8 cellular contexts compared by ENCODE assay signal in the genomic region with DNA sequence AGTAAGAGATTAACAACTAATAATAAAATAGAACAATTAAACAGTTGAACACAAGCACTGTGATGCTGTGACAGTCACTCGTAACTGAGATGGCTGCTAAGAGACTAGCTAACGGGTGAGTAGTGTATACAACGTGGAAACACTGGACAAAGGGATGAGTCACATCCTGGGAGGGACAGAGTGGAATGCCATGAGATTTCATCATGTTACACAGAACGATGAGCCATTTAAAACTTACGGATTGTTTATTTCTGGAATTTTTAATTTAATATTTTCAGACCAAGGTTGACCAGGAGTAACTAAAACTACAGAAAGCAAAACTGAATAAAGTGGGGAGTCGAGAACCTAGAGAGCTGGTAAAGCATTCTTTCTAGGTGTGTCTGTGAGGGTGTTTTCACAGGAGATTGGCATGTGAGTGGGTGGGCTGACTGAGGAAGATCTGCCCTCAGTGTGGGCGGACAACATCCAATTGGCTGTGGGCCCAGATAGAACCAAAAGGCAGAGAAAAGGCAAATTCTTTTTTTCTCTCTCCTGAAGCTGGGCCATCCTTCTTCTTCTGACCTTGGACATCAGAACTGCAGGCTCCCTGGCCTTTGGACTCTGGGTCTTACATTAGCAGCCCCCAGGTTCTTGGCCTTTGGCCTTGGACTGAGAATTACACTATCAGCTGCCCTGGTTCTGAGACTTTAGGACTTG. TPM values are rescaled to one million over a fixed set of nuclear protein-coding genes. Genes with fewer than 3 reads are reported as not detected.
DNase-seq lines count a peak whose midpoint lies in the region; ATAC-seq and TF ChIP-seq lines count a peak whose summit lies in the region.

No MANE protein-coding gene starts in this region.

- no peaks in the 10 kb centered on the region for H3K9me3 ChIP-seq in mucosa of rectum (ENCODE audit: control insufficient read depth in 2 of 2, low read length in 2 of 2)
- no peaks in the 10 kb centered on the region for H3K9me3 ChIP-seq in upper lobe of right lung

- H3K27ac ChIP-seq in mucosa of rectum (ENCODE audit: low read depth in 2 of 2, low read length in 2 of 2) (peak overlapping the region; percentile 53 to 72), upper lobe of right lung (peak overlapping the region; percentile 85)

- H3K36me3 ChIP-seq in mucosa of rectum (ENCODE audit: control insufficient read depth in 2 of 2, insufficient read depth in 2 of 2, low read length in 2 of 2) (no peaks in the 10 kb centered on the region), upper lobe of right lung (no peaks in the 10 kb centered on the region)

- H3K4me1 ChIP-seq in mucosa of rectum (ENCODE audit: control insufficient read depth in 2 of 2, insufficient read depth in 2 of 2, low read length in 2 of 2), result peaks cover 7 to 15% of the 10 kb centered on the region in 2 donors
- peaks cover 18% of the 10 kb centered on the region for H3K4me1 ChIP-seq in upper lobe of right lung

- ATAC-seq in GM18873 (IDR thresholded peaks at IDR 0.05; ENCODE audit: low FRiP score, unreplicated experiment) (peak; percentile 45), HG03097 (IDR thresholded peaks at IDR 0.05; ENCODE audit: low FRiP score, unreplicated experiment) (peak; percentile 45), SK-N-SH treated with all-trans-retinoic acid at 6 μM for 48 hours (peak; percentile 97), upper lobe of right lung (peak; percentile 87)

- peak overlapping the region; percentile 26 to 52 for H3K9ac ChIP-seq in mucosa of rectum (ENCODE audit: low read depth in 1 of 2, low read length in 2 of 2)

- peak; percentile 98 for DNase-seq in AG10803 (ENCODE audit: low read depth)
- peak; percentile 98 for DNase-seq in dedifferentiated amniotic fluid mesenchymal stem cell (ENCODE audit: extremely low spot score)
- DNase-seq in upper lobe of right lung, result no peak
- no peak for DNase-seq in NCI-H2196 (lab: John Stamatoyannopoulos, UW; ENCODE audit: unreplicated experiment)

- TF ChIP-seq CTCF in AG10803 (conservative IDR thresholded peaks at IDR 0.05; ENCODE audit: low read length) (no peak), upper lobe of right lung (IDR thresholded peaks at IDR 0.05) (no peak)

- H3K4me3 ChIP-seq in AG10803 (ENCODE audit: low read length), result peak overlapping the region; percentile 37
- H3K4me3 ChIP-seq in mucosa of rectum (ENCODE audit: low read length in 2 of 2), result peak overlapping the region in 1 of 2 donors; percentile 15
- H3K4me3 ChIP-seq in upper lobe of right lung, result peak overlapping the region; percentile 2

- intact Hi-C loops in upper lobe of right lung (cut with DNase I), result no loop called here

- H3K27me3 ChIP-seq in mucosa of rectum (ENCODE audit: control insufficient read depth in 2 of 2, insufficient read depth in 2 of 2, low read length in 2 of 2) (no peaks in the 10 kb centered on the region), upper lobe of right lung (no peaks in the 10 kb centered on the region)

TF ChIP-seq in SK-N-SH treated with all-trans-retinoic acid at 6 μM for 48 hours, 23 proteins besides CTCF, POLR2A, EP300 and RAD21 (continues in another document):
- TF ChIP-seq POU6F1 (CRISPR knock-in tag; IDR thresholded peaks at IDR 0.05; ENCODE audit: borderline replicate concordance, low read depth), result no peak
- no peak for TF ChIP-seq PATZ1 (CRISPR knock-in tag; IDR thresholded peaks at IDR 0.05; ENCODE audit: borderline replicate concordance)
- TF ChIP-seq ESRRG (CRISPR knock-in tag; IDR thresholded peaks at IDR 0.05), result no peak
- no peak for TF ChIP-seq CREB5 (CRISPR knock-in tag; IDR thresholded peaks at IDR 0.05; ENCODE audit: low read depth)
- no peak for TF ChIP-seq TOX (CRISPR knock-in tag; IDR thresholded peaks at IDR 0.05; ENCODE audit: borderline replicate concordance)
- no peak for TF ChIP-seq CSDC2 (CRISPR knock-in tag; IDR thresholded peaks at IDR 0.05)
- no peak for TF ChIP-seq ZNF565 (CRISPR knock-in tag; conservative IDR thresholded peaks at IDR 0.05; ENCODE audit: low read depth)
- no peak for TF ChIP-seq ZFP3 (CRISPR knock-in tag; IDR thresholded peaks at IDR 0.05)
- TF ChIP-seq OSR1 (CRISPR knock-in tag; IDR thresholded peaks at IDR 0.05), result no peak
- no peak for TF ChIP-seq TSHZ2 (CRISPR knock-in tag; IDR thresholded peaks at IDR 0.05)
- TF ChIP-seq ZFP30 (CRISPR knock-in tag; IDR thresholded peaks at IDR 0.05), result no peak
- TF ChIP-seq ARNTL (CRISPR knock-in tag; IDR thresholded peaks at IDR 0.05; ENCODE audit: borderline replicate concordance, low read depth), result no peak
- no peak for TF ChIP-seq PPARA (CRISPR knock-in tag; IDR thresholded peaks at IDR 0.05; ENCODE audit: borderline replicate concordance)
- TF ChIP-seq, protein P1, sequence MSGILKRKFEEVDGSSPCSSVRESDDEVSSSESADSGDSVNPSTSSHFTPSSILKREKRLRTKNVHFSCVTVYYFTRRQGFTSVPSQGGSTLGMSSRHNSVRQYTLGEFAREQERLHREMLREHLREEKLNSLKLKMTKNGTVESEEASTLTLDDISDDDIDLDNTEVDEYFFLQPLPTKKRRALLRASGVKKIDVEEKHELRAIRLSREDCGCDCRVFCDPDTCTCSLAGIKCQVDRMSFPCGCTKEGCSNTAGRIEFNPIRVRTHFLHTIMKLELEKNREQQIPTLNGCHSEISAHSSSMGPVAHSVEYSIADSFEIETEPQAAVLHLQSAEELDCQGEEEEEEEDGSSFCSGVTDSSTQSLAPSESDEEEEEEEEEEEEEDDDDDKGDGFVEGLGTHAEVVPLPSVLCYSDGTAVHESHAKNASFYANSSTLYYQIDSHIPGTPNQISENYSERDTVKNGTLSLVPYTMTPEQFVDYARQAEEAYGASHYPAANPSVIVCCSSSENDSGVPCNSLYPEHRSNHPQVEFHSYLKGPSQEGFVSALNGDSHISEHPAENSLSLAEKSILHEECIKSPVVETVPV (CRISPR knock-in tag; IDR thresholded peaks at IDR 0.05), result no peak
- no peak for TF ChIP-seq ZNF8 (CRISPR knock-in tag; IDR thresholded peaks at IDR 0.05)

RNA-seq across cellular contexts. Expression of gene TMSB10, which starts 14.6 kb away (rescaled TPM):
- 1,558 TPM for total RNA-seq in upper lobe of right lung

RNA-seq across cellular contexts. Expression of gene TRABD2A, which starts 39.1 kb away (rescaled TPM):
- total RNA-seq in upper lobe of right lung, result 6.5 TPM

RNA-seq across cellular contexts. Expression of gene KCMF1, which starts 50.9 kb away (rescaled TPM):
- 72.9 TPM for total RNA-seq in upper lobe of right lung

Comparison
In these comparisons a context has a peak if more than half of its experiments do, and no peak if none do; other contexts are left out.
1. DNase-seq: peak in AG10803 (single experiment) and dedifferentiated amniotic fluid mesenchymal stem cell (single experiment); none in upper lobe of right lung (single experiment) and NCI-H2196 (single experiment).
2. ATAC-seq: peak in every context shown above with its lines; median percentile 97 in SK-N-SH treated with all-trans-retinoic acid at 6 μM for 48 hours; 87 in upper lobe of right lung; 45 in GM18873; 45 in HG03097.